10 cellular contexts compared by ENCODE assay signal in the genomic region with DNA sequence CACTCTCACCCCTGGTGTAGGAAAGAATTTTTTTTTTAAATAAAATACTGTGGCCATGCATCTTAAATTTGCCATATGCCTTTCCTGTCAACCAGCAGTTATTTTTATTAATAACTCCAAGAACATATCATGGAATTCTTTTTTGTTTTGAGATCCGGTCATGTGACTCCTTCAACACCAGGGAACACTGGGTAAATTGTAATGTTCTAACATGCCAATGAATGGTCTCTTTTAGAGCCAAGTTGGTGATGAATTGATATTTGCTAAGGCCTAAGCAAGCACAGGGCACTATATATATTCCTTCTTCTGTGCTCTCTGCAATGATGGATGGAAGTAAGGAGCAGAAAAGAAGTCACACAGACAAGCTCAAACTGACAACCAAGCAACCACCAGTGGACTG.
"Had no signal": no experiment of that assay in that cellular context is flagged by ENCODE, and none has a peak within 500 bp of the region (broad histone marks: within the 10 kb centered on the region; RNA-seq: fewer than 3 reads in every experiment).

No MANE protein-coding gene starts in this region.

- H3K9ac ChIP-seq: GM23248 had no signal

- H3K4me3 ChIP-seq: GM23248, HAP-1 had no signal

- H3K4me3 Mint-ChIP-seq: HFFc6, IgD-negative memory B cell had no signal

- H3K27me3 Mint-ChIP-seq: IgD-negative memory B cell had no signal

- H3K4me1 Mint-ChIP-seq: IgD-negative memory B cell had no signal

- H3K27ac Mint-ChIP-seq: HFFc6, IgD-negative memory B cell had no signal

- H3K9me3 ChIP-seq: HAP-1 had no signal

- H2AFZ ChIP-seq: GM23248 had no signal

- ATAC-seq: HCT116, HepG2 had no signal

- H3K27ac ChIP-seq: GM23248, HL-60 had no signal

- H3K9me3 Mint-ChIP-seq: HFFc6, IgD-negative memory B cell had no signal

- DNase-seq: GM23248, GOT3, H7, HFFc6, KG1 had no signal

- H3K36me3 Mint-ChIP-seq: IgD-negative memory B cell had no signal

- H3K36me3 ChIP-seq: HAP-1 had no signal
